In genomic region chr22:41596776-41597634, GRCh38 we compare ENCODE assay signal across 1 cellular context.
TF ChIP-seq lines count a peak whose summit lies in the region.

No MANE protein-coding gene starts in this region.

TF ChIP-seq in endothelial cell of umbilical vein, 7 proteins besides CTCF, POLR2A, EP300 and RAD21:
- no peak for TF ChIP-seq JUN (IDR thresholded peaks at IDR 0.05; ENCODE audit: borderline replicate concordance, insufficient read depth, insufficient read length, low read depth)
- no peak for TF ChIP-seq FOS (IDR thresholded peaks at IDR 0.05; ENCODE audit: borderline replicate concordance, insufficient read depth, low read length)
- TF ChIP-seq EZH2 (IDR thresholded peaks at IDR 0.05; ENCODE audit: borderline replicate concordance, low read depth, low read length, severe bottlenecking) = no peak
- no peak for TF ChIP-seq GATA2 (IDR thresholded peaks at IDR 0.05; ENCODE audit: insufficient read depth, insufficient read length, low read depth, low read length)
- no peak for TF ChIP-seq MYC (IDR thresholded peaks at IDR 0.05; ENCODE audit: low read depth, low read length)
- TF ChIP-seq POLR2AphosphoS5 (IDR thresholded peaks at IDR 0.05; ENCODE audit: insufficient read depth, low read depth, low read length) = no peak
- TF ChIP-seq MAX (IDR thresholded peaks at IDR 0.05; ENCODE audit: insufficient read depth, insufficient read length) = no peak
TF ChIP-seq in endothelial cell of umbilical vein: peak in this region for 0.
